Comparison of ENCODE assay signal across 1 cellular context in genomic region chr11:117177534-117178209, GRCh38.
TF ChIP-seq lines count a peak whose summit lies in the region.

No MANE protein-coding gene starts in this region.

TF ChIP-seq in GM23338, 12 proteins besides CTCF, POLR2A, EP300 and RAD21 (continued from another document):
- TF ChIP-seq, protein P1, sequence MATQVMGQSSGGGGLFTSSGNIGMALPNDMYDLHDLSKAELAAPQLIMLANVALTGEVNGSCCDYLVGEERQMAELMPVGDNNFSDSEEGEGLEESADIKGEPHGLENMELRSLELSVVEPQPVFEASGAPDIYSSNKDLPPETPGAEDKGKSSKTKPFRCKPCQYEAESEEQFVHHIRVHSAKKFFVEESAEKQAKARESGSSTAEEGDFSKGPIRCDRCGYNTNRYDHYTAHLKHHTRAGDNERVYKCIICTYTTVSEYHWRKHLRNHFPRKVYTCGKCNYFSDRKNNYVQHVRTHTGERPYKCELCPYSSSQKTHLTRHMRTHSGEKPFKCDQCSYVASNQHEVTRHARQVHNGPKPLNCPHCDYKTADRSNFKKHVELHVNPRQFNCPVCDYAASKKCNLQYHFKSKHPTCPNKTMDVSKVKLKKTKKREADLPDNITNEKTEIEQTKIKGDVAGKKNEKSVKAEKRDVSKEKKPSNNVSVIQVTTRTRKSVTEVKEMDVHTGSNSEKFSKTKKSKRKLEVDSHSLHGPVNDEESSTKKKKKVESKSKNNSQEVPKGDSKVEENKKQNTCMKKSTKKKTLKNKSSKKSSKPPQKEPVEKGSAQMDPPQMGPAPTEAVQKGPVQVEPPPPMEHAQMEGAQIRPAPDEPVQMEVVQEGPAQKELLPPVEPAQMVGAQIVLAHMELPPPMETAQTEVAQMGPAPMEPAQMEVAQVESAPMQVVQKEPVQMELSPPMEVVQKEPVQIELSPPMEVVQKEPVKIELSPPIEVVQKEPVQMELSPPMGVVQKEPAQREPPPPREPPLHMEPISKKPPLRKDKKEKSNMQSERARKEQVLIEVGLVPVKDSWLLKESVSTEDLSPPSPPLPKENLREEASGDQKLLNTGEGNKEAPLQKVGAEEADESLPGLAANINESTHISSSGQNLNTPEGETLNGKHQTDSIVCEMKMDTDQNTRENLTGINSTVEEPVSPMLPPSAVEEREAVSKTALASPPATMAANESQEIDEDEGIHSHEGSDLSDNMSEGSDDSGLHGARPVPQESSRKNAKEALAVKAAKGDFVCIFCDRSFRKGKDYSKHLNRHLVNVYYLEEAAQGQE (IDR thresholded peaks at IDR 0.05; ENCODE audit: unreplicated experiment), result no peak
- TF ChIP-seq STAT1 (IDR thresholded peaks at IDR 0.05; ENCODE audit: unreplicated experiment) (no peak), ZNF331 (CRISPR knock-in tag; IDR thresholded peaks at IDR 0.05; ENCODE audit: low read depth) (no peak), ETS1 (IDR thresholded peaks at IDR 0.05) (no peak), NANOG (IDR thresholded peaks at IDR 0.05; ENCODE audit: borderline replicate concordance) (no peak), EZH2 (IDR thresholded peaks at IDR 0.05; ENCODE audit: low read depth, unreplicated experiment) (no peak), EZH2phosphoT487 (IDR thresholded peaks at IDR 0.05; ENCODE audit: unreplicated experiment) (no peak), ZNF114 (CRISPR knock-in tag; IDR thresholded peaks at IDR 0.05) (no peak)
